17 cellular contexts compared by ENCODE assay signal in the genomic region with DNA sequence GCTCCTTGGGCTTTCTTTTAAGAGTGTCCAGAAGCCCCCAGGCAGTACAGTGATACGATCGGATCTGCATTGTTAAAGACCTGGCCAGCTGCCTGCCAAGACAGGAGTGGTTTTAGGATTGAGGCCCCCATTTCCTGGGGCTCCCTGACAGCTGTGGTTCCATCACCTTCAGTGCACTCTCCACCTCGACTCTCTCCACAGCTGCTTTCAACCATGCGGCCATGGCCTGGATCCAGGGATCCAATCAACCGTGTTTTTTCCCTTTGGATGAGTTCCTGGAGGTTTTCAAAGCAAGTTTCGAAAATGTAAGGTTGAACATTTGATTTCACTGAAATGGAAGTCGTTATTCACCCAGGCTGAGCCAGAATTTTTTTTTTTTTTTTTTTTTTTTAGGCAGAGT.
DNase-seq lines count a peak whose midpoint lies in the region; ATAC-seq and TF ChIP-seq lines count a peak whose summit lies in the region.
"Had no signal": no experiment of that assay in that cellular context is flagged by ENCODE, and none has a peak within 500 bp of the region (broad histone marks: within the 10 kb centered on the region; RNA-seq: fewer than 3 reads in every experiment).

No MANE protein-coding gene starts in this region.

- TF ChIP-seq EP300 in gastroesophageal sphincter (IDR thresholded peaks at IDR 0.05), result no peak

- POLR2A ChIA-PET in HEK293 (lab: Yijun Ruan, JAX), result interaction anchor here (0.7 kb wide), 1 partner anchor 440 kb away, joined by 3 read pairs; no protein-coding TSS in a partner anchor

- H3K4me1 ChIP-seq in HEK293 (ENCODE audit: control insufficient read depth, insufficient read depth, low read length) (no peaks in the 10 kb centered on the region; the same call in 1 of the 2 replicates), gastroesophageal sphincter (peaks cover 0 to 77% (median 28%) of the 10 kb centered on the region in 3 donors)

- H3K36me3 ChIP-seq in HEK293 (ENCODE audit: control insufficient read depth in 2 of 2, insufficient read depth in 1 of 2, low read length in 2 of 2), result no peaks in the 10 kb centered on the region
- peaks cover 0 to 29% of the 10 kb centered on the region in 2 donors for H3K36me3 ChIP-seq in gastroesophageal sphincter
- H3K36me3 ChIP-seq: adrenal gland, BE2C had no signal

- no peaks in the 10 kb centered on the region for H3K27me3 ChIP-seq in gastroesophageal sphincter
- H3K27me3 ChIP-seq: adrenal gland, BE2C had no signal

- H3K4me3 ChIP-seq in HEK293 (ENCODE audit: low read depth, low read length) (no peak overlapping the region), gastroesophageal sphincter (no peak overlapping the region), coronary artery (no peak overlapping the region)
- H3K4me3 ChIP-seq: adrenal gland had no signal

- TF ChIP-seq CTCF in HEK293 (tag by site-specific recombination; IDR thresholded peaks at IDR 0.05) (no peak), gastroesophageal sphincter (IDR thresholded peaks at IDR 0.05) (no peak), coronary artery (IDR thresholded peaks at IDR 0.05) (no peak)

- H3K9me3 ChIP-seq in HEK293 (ENCODE audit: control insufficient read depth, insufficient read depth, low read depth, low read length) (no peaks in the 10 kb centered on the region), gastroesophageal sphincter (peaks cover 0 to 3% (median 0%) of the 10 kb centered on the region in 3 donors)
- H3K9me3 ChIP-seq: BE2C had no signal

- WGBS in gastroesophageal sphincter (ENCODE audit: low coverage in 1 of 2), 2 donors, result 22 to 27% methylated on average over 5 to 7 of the region's 7 CpGs

- CTCF ChIA-PET in HEK293 (lab: Yijun Ruan, JAX), result interaction anchor here (1.8 kb wide), 1 partner anchor 120 kb away, joined by 8 read pairs; no protein-coding TSS in a partner anchor

- DNase-seq in RPMI7951 (ENCODE audit: low read depth) (peak; percentile 99), retina (peak; percentile 43), DMS153 treated with DMSO at 0.1 percent for 48 hours (lab: John Stamatoyannopoulos, UW; ENCODE audit: unreplicated experiment) (no peak), coronary artery (ENCODE audit: low spot score) (no peak), mucosa of gallbladder (ENCODE audit: low spot score) (no peak)
- DNase-seq: activated CD4-positive, alpha-beta T cell treated with anti-CD3 and anti-CD28 coated beads, Interleukin-2, amount 10 ng/mL, durations not matched to agents 7 days and 5 days; activated T-cell treated with anti-CD3 and anti-CD28 coated beads, Interleukin-2, amount 50 U/mL, for 24 hours; adrenal gland; BE2C; NCI-H1048; NCI-H526; stimulated activated CD4-positive, alpha-beta T cell treated with anti-CD3 and anti-CD28 coated beads, Interleukin-2, amount 100 ng/mL, for 24 hours; stimulated activated CD8-positive, alpha-beta memory T cell treated with anti-CD3 and anti-CD28 coated beads, Interleukin-4, amount 100 ng/mL, for 48 hours; T-helper 9 cell had no signal

- H3K27ac ChIP-seq in HEK293 (ENCODE audit: extremely low read depth, low read depth, low read length) (no peak overlapping the region), gastroesophageal sphincter (peak overlapping the region; percentile 39 to 87 (median 68)), coronary artery (no peak overlapping the region)

- TF ChIP-seq POLR2A in gastroesophageal sphincter (IDR thresholded peaks at IDR 0.05), result no peak

- ATAC-seq in gastroesophageal sphincter (no peak), HG02970 (IDR thresholded peaks at IDR 0.05; ENCODE audit: low FRiP score, unreplicated experiment) (no peak)

TF ChIP-seq in HEK293, 187 proteins besides CTCF, POLR2A, EP300 and RAD21:
- TF ChIP-seq, protein P1, sequence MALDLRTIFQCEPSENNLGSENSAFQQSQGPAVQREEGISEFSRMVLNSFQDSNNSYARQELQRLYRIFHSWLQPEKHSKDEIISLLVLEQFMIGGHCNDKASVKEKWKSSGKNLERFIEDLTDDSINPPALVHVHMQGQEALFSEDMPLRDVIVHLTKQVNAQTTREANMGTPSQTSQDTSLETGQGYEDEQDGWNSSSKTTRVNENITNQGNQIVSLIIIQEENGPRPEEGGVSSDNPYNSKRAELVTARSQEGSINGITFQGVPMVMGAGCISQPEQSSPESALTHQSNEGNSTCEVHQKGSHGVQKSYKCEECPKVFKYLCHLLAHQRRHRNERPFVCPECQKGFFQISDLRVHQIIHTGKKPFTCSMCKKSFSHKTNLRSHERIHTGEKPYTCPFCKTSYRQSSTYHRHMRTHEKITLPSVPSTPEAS (tag by site-specific recombination; IDR thresholded peaks at IDR 0.05), result no peak
- no peak for TF ChIP-seq ZNF324 (tag by site-specific recombination; IDR thresholded peaks at IDR 0.05)
- TF ChIP-seq ZNF211 (tag by site-specific recombination; IDR thresholded peaks at IDR 0.05; ENCODE audit: low read depth), result no peak
- TF ChIP-seq ZNF184 (tag by site-specific recombination; IDR thresholded peaks at IDR 0.05), result no peak
- no peak for TF ChIP-seq ZNF394 (tag by site-specific recombination; IDR thresholded peaks at IDR 0.05; ENCODE audit: borderline replicate concordance)
- TF ChIP-seq, protein P2, sequence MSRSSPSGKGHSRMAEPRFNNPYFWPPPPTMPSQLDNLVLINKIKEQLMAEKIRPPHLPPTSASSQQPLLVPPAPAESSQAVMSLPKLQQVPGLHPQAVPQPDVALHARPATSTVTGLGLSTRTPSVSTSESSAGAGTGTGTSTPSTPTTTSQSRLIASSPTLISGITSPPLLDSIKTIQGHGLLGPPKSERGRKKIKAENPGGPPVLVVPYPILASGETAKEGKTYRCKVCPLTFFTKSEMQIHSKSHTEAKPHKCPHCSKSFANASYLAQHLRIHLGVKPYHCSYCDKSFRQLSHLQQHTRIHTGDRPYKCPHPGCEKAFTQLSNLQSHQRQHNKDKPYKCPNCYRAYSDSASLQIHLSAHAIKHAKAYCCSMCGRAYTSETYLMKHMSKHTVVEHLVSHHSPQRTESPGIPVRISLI (tag by site-specific recombination; IDR thresholded peaks at IDR 0.05), result peak; percentile 25; the same call in 1 of the 2 replicates
- no peak for TF ChIP-seq ZNF600 (tag by site-specific recombination; IDR thresholded peaks at IDR 0.05)

Comparison
In these comparisons a context has a peak if more than half of its experiments do, and no peak if none do; other contexts are left out.
1. H3K27ac ChIP-seq: peak in gastroesophageal sphincter (4 of 4); none in HEK293 (single experiment) and coronary artery (0 of 2).
2. DNase-seq: peak in RPMI7951 (single experiment) and retina (single experiment); none in DMS153 treated with DMSO at 0.1 percent for 48 hours (single experiment), coronary artery (single experiment) and mucosa of gallbladder (single experiment).